Comparison of ENCODE assay signal across 8 cellular contexts in genomic region chr1:45493116-45493697, GRCh38. TPM values are rescaled to one million over a fixed set of nuclear protein-coding genes. Genes with fewer than 3 reads are reported as not detected.
DNase-seq lines count a peak whose midpoint lies in the region; ATAC-seq and TF ChIP-seq lines count a peak whose summit lies in the region.

No MANE protein-coding gene starts in this region.

- H3K27me3 ChIP-seq in heart left ventricle (no peaks in the 10 kb centered on the region), mesenchymal stem cell (ENCODE audit: control insufficient read depth in 1 of 2, insufficient read depth in 1 of 2, low read length in 2 of 2) (peaks cover 0 to 8% of the 10 kb centered on the region in 2 experiments), upper lobe of left lung (no peaks in the 10 kb centered on the region)

- no peak overlapping the region for H3K27ac ChIP-seq in heart left ventricle
- H3K27ac ChIP-seq in mesenchymal stem cell (ENCODE audit: low read length, poor library complexity, severe bottlenecking) = no peak overlapping the region
- no peak overlapping the region for H3K27ac ChIP-seq in upper lobe of left lung

- H3K14ac ChIP-seq in mesenchymal stem cell (ENCODE audit: low read length in 2 of 2) = no peak overlapping the region

- no peak for TF ChIP-seq EP300 in upper lobe of left lung (IDR thresholded peaks at IDR 0.05)

- H3K18ac ChIP-seq in mesenchymal stem cell (ENCODE audit: low read depth in 1 of 2, low read length in 2 of 2) = no peak overlapping the region

- no peak overlapping the region for H3K4me2 ChIP-seq in mesenchymal stem cell (ENCODE audit: low read length, poor library complexity, severe bottlenecking)

- H3K4ac ChIP-seq in mesenchymal stem cell (ENCODE audit: low read depth in 1 of 2, low read length in 2 of 2) = no peak overlapping the region

- peaks cover 0 to 11% (median 0%) of the 10 kb centered on the region in 9 donors for H3K36me3 ChIP-seq in heart left ventricle
- H3K36me3 ChIP-seq in mesenchymal stem cell (ENCODE audit: control insufficient read depth in 1 of 2, insufficient read depth in 2 of 2, low read depth in 1 of 2, low read length in 2 of 2) = no peaks in the 10 kb centered on the region
- no peaks in the 10 kb centered on the region for H3K36me3 ChIP-seq in upper lobe of left lung

- 59 to 79% (median 68%) methylated on average over 2 of the region's 2 CpGs for WGBS in heart left ventricle, 4 donors
- 81% methylated on average over 2 of the region's 2 CpGs for WGBS in mesenchymal stem cell
- 62 to 78% methylated on average over 2 of the region's 2 CpGs for WGBS in upper lobe of left lung, 2 donors

- no peak overlapping the region for H3K9ac ChIP-seq in mesenchymal stem cell (ENCODE audit: low read length)

- H3K4me1 ChIP-seq in heart left ventricle = peaks cover 0 to 22% (median 12%) of the 10 kb centered on the region in 12 donors
- H3K4me1 ChIP-seq in mesenchymal stem cell (ENCODE audit: control insufficient read depth, insufficient read depth, low read depth, low read length) = peaks cover 4% of the 10 kb centered on the region
- H3K4me1 ChIP-seq in upper lobe of left lung = peaks cover 5 to 21% (median 9%) of the 10 kb centered on the region in 4 donors

- TF ChIP-seq POLR2A in heart left ventricle (IDR thresholded peaks at IDR 0.05) (no peak), upper lobe of left lung (IDR thresholded peaks at IDR 0.05) (no peak)

- H3K79me1 ChIP-seq in mesenchymal stem cell (replicated peaks; ENCODE audit: low read length, poor library complexity, severe bottlenecking) = no peaks in the 10 kb centered on the region

- ATAC-seq in heart left ventricle (no peak), left ventricle myocardium superior (no peak), upper lobe of left lung (ENCODE audit: low FRiP score in 2 of 2) (no peak), HG03175 (IDR thresholded peaks at IDR 0.05; ENCODE audit: unreplicated experiment) (no peak)

- H3K9me3 ChIP-seq in heart left ventricle (no peaks in the 10 kb centered on the region), mesenchymal stem cell (ENCODE audit: control insufficient read depth, low read length) (no peaks in the 10 kb centered on the region), upper lobe of left lung (no peaks in the 10 kb centered on the region)

- no peak overlapping the region for H2BK5ac ChIP-seq in mesenchymal stem cell (ENCODE audit: low read depth, low read length, poor library complexity, severe bottlenecking)

- intact Hi-C loops in heart left ventricle (cut with DNase I) = loop anchor here in 9 of 10 donors (1.0 to 10.0 kb wide), 8 partner anchors 132 to 481 kb away; partner anchors contain the start of genes HECTD3 (in 7 of the 9), UROD (in 7 of the 9), MUTYH (in 1 of the 9) and TOE1 (in 1 of the 9)
- intact Hi-C loops in left ventricle myocardium superior (cut with micrococcal nuclease) = loop anchor here (5.0 to 10.0 kb wide), 2 partner anchors 131 to 478 kb away; partner anchors contain the start of genes HECTD3 and UROD

- H4K91ac ChIP-seq in mesenchymal stem cell (ENCODE audit: low read length) = no peak overlapping the region

- H3K23ac ChIP-seq in mesenchymal stem cell (ENCODE audit: low read length in 2 of 2) = no peak overlapping the region

- no peak overlapping the region for H4K8ac ChIP-seq in mesenchymal stem cell (ENCODE audit: low read length)

- DNase-seq in heart left ventricle (peak in 4 of 5 donors; percentile 35 to 60 (median 48)), left ventricle myocardium superior (no peak), NCI-H1105 (lab: John Stamatoyannopoulos, UW) (peak; percentile 35), T1000 (lab: John Stamatoyannopoulos, UW) (peak; percentile 26), cerebellum (ENCODE audit: low spot score) (peak; percentile 68), mesenchymal stem cell (peak; percentile 64), upper lobe of left lung (peak in 1 of 2 donors; percentile 40)

- H2AFZ ChIP-seq in mesenchymal stem cell (ENCODE audit: low read depth, low read length) = no peak overlapping the region

- H2BK120ac ChIP-seq in mesenchymal stem cell (ENCODE audit: low read depth, low read length) = no peak overlapping the region

- H3K4me3 ChIP-seq in heart left ventricle = no peak overlapping the region
- H3K4me3 ChIP-seq in mesenchymal stem cell (ENCODE audit: insufficient read depth in 1 of 2, low read depth in 1 of 2, low read length in 2 of 2) = no peak overlapping the region
- no peak overlapping the region for H3K4me3 ChIP-seq in upper lobe of left lung

- no peak overlapping the region for H2AK5ac ChIP-seq in mesenchymal stem cell (ENCODE audit: low read length, severe bottlenecking)

- no peak overlapping the region for H2BK12ac ChIP-seq in mesenchymal stem cell (ENCODE audit: low read length in 2 of 2)

- no peak overlapping the region for H2BK15ac ChIP-seq in mesenchymal stem cell (ENCODE audit: low read depth, poor library complexity, severe bottlenecking)

- TF ChIP-seq CTCF in heart left ventricle (IDR thresholded peaks at IDR 0.05) (peak; percentile 39 to 74 (median 62)), upper lobe of left lung (IDR thresholded peaks at IDR 0.05) (peak in 5 of 6 experiments; percentile 32 to 71 (median 62))

RNA-seq across cellular contexts. Expression of gene TESK2, which starts 2.2 kb away (rescaled TPM):
- total RNA-seq in heart left ventricle (1 to 10 TPM in 8 of 9 donors, under 1 TPM in 1; 0.74 to 4.7 (median 1.5) TPM), left ventricle myocardium superior (1.9 TPM), cerebellum (0.64 TPM), upper lobe of left lung (1 to 10 TPM; 2.3 to 7.4 (median 5.7) TPM)
- 1 to 10 TPM in 1 of 2 donors, under 1 TPM in 1; 0.50 to 2.1 TPM for polyA plus RNA-seq in heart left ventricle
- polyA plus RNA-seq in mesenchymal stem cell (2013, experiment 1 of 2) = 4.2 TPM
- polyA plus RNA-seq in mesenchymal stem cell (2013, experiment 2 of 2) = 4.2 TPM

RNA-seq across cellular contexts. Expression of gene CCDC163, which starts 6.7 kb away (rescaled TPM):
- total RNA-seq in heart left ventricle (1 to 10 TPM in 3 of 9 donors, under 1 TPM in 5, not detected in 1; 0.16 to 2.2 (median 0.73) TPM), left ventricle myocardium superior (0.30 TPM), cerebellum (0.27 TPM), upper lobe of left lung (1 to 10 TPM in 4 of 6 donors, under 1 TPM in 1, not detected in 1; 0.76 to 2.0 (median 1.4) TPM)
- polyA plus RNA-seq in heart left ventricle = 1 to 10 TPM in 1 of 2 donors, under 1 TPM in 1; 0.34 to 1.8 TPM
- polyA plus RNA-seq in mesenchymal stem cell (2013, experiment 1 of 2) = 1.6 TPM
- 1.9 TPM for polyA plus RNA-seq in mesenchymal stem cell (2013, experiment 2 of 2)

RNA-seq across cellular contexts. Expression of gene MMACHC, which starts 6.9 kb away (rescaled TPM):
- total RNA-seq in heart left ventricle = 10 to 100 TPM in 7 of 9 donors, 1 to 10 TPM in 2; 8.0 to 23.4 (median 13.8) TPM
- 10 to 100 TPM in 1 of 2 donors, 1 to 10 TPM in 1; 6.8 to 10.2 TPM for polyA plus RNA-seq in heart left ventricle
- 24.7 TPM for total RNA-seq in left ventricle myocardium superior
- 3.1 TPM for total RNA-seq in cerebellum
- 4.6 TPM for polyA plus RNA-seq in mesenchymal stem cell (2013, experiment 1 of 2)
- 5.7 TPM for polyA plus RNA-seq in mesenchymal stem cell (2013, experiment 2 of 2)
- 1 to 10 TPM; 1.6 to 6.4 (median 3.5) TPM for total RNA-seq in upper lobe of left lung

RNA-seq across cellular contexts. Expression of gene PRDX1, which starts 28.5 kb away (rescaled TPM):
- total RNA-seq in heart left ventricle (100 to 1,000 TPM; 249 to 501 (median 313) TPM), left ventricle myocardium superior (311 TPM), cerebellum (175 TPM), upper lobe of left lung (100 to 1,000 TPM; 108 to 468 (median 390) TPM)
- 100 to 1,000 TPM; 440 to 671 TPM for polyA plus RNA-seq in heart left ventricle
- polyA plus RNA-seq in mesenchymal stem cell (2013, experiment 1 of 2) = 543 TPM
- 562 TPM for polyA plus RNA-seq in mesenchymal stem cell (2013, experiment 2 of 2)

RNA-seq across cellular contexts. Expression of gene AKR1A1, which starts 57.4 kb away (rescaled TPM):
- total RNA-seq in heart left ventricle = 100 to 1,000 TPM in 1 of 9 donors, 10 to 100 TPM in 8; 28.0 to 148 (median 42.6) TPM
- 10 to 100 TPM; 45.8 to 77.7 TPM for polyA plus RNA-seq in heart left ventricle
- 43.2 TPM for total RNA-seq in left ventricle myocardium superior
- 47.0 TPM for total RNA-seq in cerebellum
- 163 TPM for polyA plus RNA-seq in mesenchymal stem cell (2013, experiment 1 of 2)
- polyA plus RNA-seq in mesenchymal stem cell (2013, experiment 2 of 2) = 181 TPM
- 100 to 1,000 TPM in 4 of 6 donors, 10 to 100 TPM in 2; 92.1 to 210 (median 107) TPM for total RNA-seq in upper lobe of left lung
